15 cellular contexts compared by ENCODE assay signal in genomic region chr3:149541091-149541491, GRCh38.
DNase-seq lines count a peak whose midpoint lies in the region; TF ChIP-seq lines count a peak whose summit lies in the region.
"Had no signal": no experiment of that assay in that cellular context is flagged by ENCODE, and none has a peak within 500 bp of the region (broad histone marks: within the 10 kb centered on the region; RNA-seq: fewer than 3 reads in every experiment).

No MANE protein-coding gene starts in this region.

- peaks cover 91% of the 10 kb centered on the region for H3K79me2 ChIP-seq in smooth muscle cell (ENCODE audit: low read depth)

- TF ChIP-seq POLR2A in thyroid gland (IDR thresholded peaks at IDR 0.05): no peak

- H3K9me3 ChIP-seq in smooth muscle cell (replicated peaks; ENCODE audit: low read depth): no peaks in the 10 kb centered on the region
- H3K9me3 ChIP-seq in thyroid gland: no peaks in the 10 kb centered on the region
- H3K9me3 ChIP-seq: lower lobe of right lung had no signal

- no peak overlapping the region for H2AFZ ChIP-seq in smooth muscle cell (ENCODE audit: low read depth)
- H2AFZ ChIP-seq: parathyroid adenoma had no signal

- peak; percentile 17; the same call in 1 of the 2 replicates for TF ChIP-seq CTCF in WI38 (IDR thresholded peaks at IDR 0.05; ENCODE audit: low read depth, low read length)
- peak; percentile 42 for TF ChIP-seq CTCF in fibroblast of the aortic adventitia (IDR thresholded peaks at IDR 0.05; ENCODE audit: insufficient read depth, low read length)
- no peak for TF ChIP-seq CTCF in smooth muscle cell (IDR thresholded peaks at IDR 0.05; ENCODE audit: borderline replicate concordance, insufficient read depth, poor library complexity, severe bottlenecking)
- TF ChIP-seq CTCF in thyroid gland (IDR thresholded peaks at IDR 0.05): peak in 1 of 6 experiments; percentile 5

- H3K27me3 ChIP-seq in smooth muscle cell (ENCODE audit: low read depth) (no peaks in the 10 kb centered on the region), thyroid gland (no peaks in the 10 kb centered on the region)

- peak overlapping the region; percentile 74 for H3K4me2 ChIP-seq in smooth muscle cell

- H3K4me3 ChIP-seq in WI38 (ENCODE audit: low read depth, low read length) (no peak overlapping the region), fibroblast of the aortic adventitia (ENCODE audit: low read depth, low read length) (no peak overlapping the region), smooth muscle cell (no peak overlapping the region), thyroid gland (replicated peaks in 1 of 3) (no peak overlapping the region)
- H3K4me3 ChIP-seq: lower lobe of right lung had no signal

- peak overlapping the region; percentile 79 for H3K27ac ChIP-seq in smooth muscle cell (ENCODE audit: low read depth)
- peak overlapping the region in 1 of 3 donors; percentile 10 for H3K27ac ChIP-seq in thyroid gland
- H3K27ac ChIP-seq: parathyroid adenoma had no signal

- 64% methylated on average over 3 of the region's 3 CpGs for WGBS in smooth muscle cell (ENCODE audit: low lambda C conversion rate)
- 62 to 67% methylated on average over 3 of the region's 3 CpGs for WGBS in thyroid gland, 2 donors

- peak; percentile 26 for DNase-seq in HCEC 1CT
- DNase-seq in fibroblast of the aortic adventitia (ENCODE audit: low read depth): peak; percentile 53
- no peak for DNase-seq in smooth muscle cell (lab: John Stamatoyannopoulos, UW; ENCODE audit: unreplicated experiment)
- no peak for DNase-seq in NCI-H2081 (lab: John Stamatoyannopoulos, UW)
- DNase-seq in thyroid gland: no peak
- no peak for DNase-seq in NCI-H748 (lab: John Stamatoyannopoulos, UW; ENCODE audit: unreplicated experiment)
- DNase-seq: activated CD4-positive, alpha-beta T cell treated with anti-CD3 and anti-CD28 coated beads, Interleukin-2, amount 10 ng/mL, durations not matched to agents 7 days and 5 days; activated effector memory CD4-positive, alpha-beta T cell treated with Interleukin-2 at 50 U/mL for 16 hours; cerebellar nuclear complex; lower lobe of right lung; NCI-H187 treated with DMSO at 0.1 percent for 48 hours; stimulated activated CD4-positive, alpha-beta T cell treated with anti-CD3 and anti-CD28 coated beads, Interleukin-2, amount 100 ng/mL, for 48 hours; T-cell had no signal

- peaks cover 18% of the 10 kb centered on the region for H3F3A ChIP-seq in smooth muscle cell (ENCODE audit: low read depth)

- H3K4me1 ChIP-seq in smooth muscle cell (ENCODE audit: low read depth): peaks cover 26% of the 10 kb centered on the region
- peaks cover 13 to 43% of the 10 kb centered on the region in 2 donors for H3K4me1 ChIP-seq in thyroid gland

- H3K9ac ChIP-seq in smooth muscle cell (ENCODE audit: low read depth): peak overlapping the region; percentile 24
- H3K9ac ChIP-seq: parathyroid adenoma had no signal

- peaks cover 21% of the 10 kb centered on the region for H4K20me1 ChIP-seq in smooth muscle cell (ENCODE audit: low read depth)

- H3K36me3 ChIP-seq in smooth muscle cell (ENCODE audit: low read depth) (no peaks in the 10 kb centered on the region), thyroid gland (peaks cover 3 to 7% of the 10 kb centered on the region in 2 donors)

- intact Hi-C loops in thyroid gland (cut with DNase I): loop anchor here (10.0 kb wide), 1 partner anchor 114 kb away; the partner anchor contains the start of gene WWTR1

Comparison
In these comparisons a context has a peak if more than half of its experiments do, and no peak if none do; other contexts are left out.
1. DNase-seq: peak in HCEC 1CT (single experiment) and fibroblast of the aortic adventitia (single experiment); none in smooth muscle cell (single experiment), NCI-H2081 (0 of 2), thyroid gland (0 of 2) and NCI-H748 (single experiment).